8 cellular contexts compared by ENCODE assay signal in genomic region chr21:46322351-46323226, GRCh38. TPM values are rescaled to one million over a fixed set of nuclear protein-coding genes. Genes with fewer than 3 reads are reported as not detected.
A peak's percentile ranks its signal among the peaks of the same experiment; 100 is the strongest.
DNase-seq lines count a peak whose midpoint lies in the region; TF ChIP-seq lines count a peak whose summit lies in the region.

No MANE protein-coding gene starts in this region.

- H3K9me3 ChIP-seq in OCI-LY7 (ENCODE audit: low read length): no peaks in the 10 kb centered on the region
- H3K9me3 ChIP-seq in mucosa of rectum (ENCODE audit: control insufficient read depth in 2 of 2, low read length in 2 of 2): no peaks in the 10 kb centered on the region

- H4K20me1 ChIP-seq in OCI-LY7 (ENCODE audit: insufficient read depth, low read length): peaks cover 29% of the 10 kb centered on the region

- POLR2A ChIA-PET in OCI-LY7 (lab: Charles Lee): interaction anchor here (0.6 to 1.1 kb wide), 4 partner anchors 12 to 1395 kb away, joined by 3 to 5 read pairs (median 4); no protein-coding TSS in a partner anchor

- H3K27ac ChIP-seq in OCI-LY7 (ENCODE audit: low read depth, low read length, poor library complexity, severe bottlenecking): peak overlapping the region; percentile 88
- H3K27ac ChIP-seq in coronary artery: no peak overlapping the region
- peak overlapping the region in 1 of 2 donors; percentile 99 for H3K27ac ChIP-seq in mucosa of rectum (ENCODE audit: low read depth in 2 of 2, low read length in 2 of 2)

- intact Hi-C loops in OCI-LY7 (cut with micrococcal nuclease; ENCODE audit: unreplicated experiment): loop anchor here (2.0 kb wide), 1 partner anchor 94 kb away; the partner anchor contains the start of gene LSS

- no peaks in the 10 kb centered on the region for H3K9me2 ChIP-seq in OCI-LY7 (ENCODE audit: insufficient read depth, low read length)

- DNase-seq in NCI-H146 (lab: John Stamatoyannopoulos, UW) (peak; percentile 26), NCI-H146 treated with DMSO at 0.1 percent for 48 hours (lab: John Stamatoyannopoulos, UW; ENCODE audit: unreplicated experiment) (no peak), OCI-LY7 (ENCODE audit: low spot score) (peak; percentile 46), coronary artery (ENCODE audit: low spot score) (no peak), SIG-M5 treated with dmso at 0.1 percent for 504 hours (lab: John Stamatoyannopoulos, UW; ENCODE audit: unreplicated experiment) (no peak), LoVo (ENCODE audit: low spot score) (no peak), cerebellar nuclear complex (lab: John Stamatoyannopoulos, UW) (no peak)

- peak overlapping the region; percentile 86 for H3K4me3 ChIP-seq in OCI-LY7 (ENCODE audit: low read depth, low read length, poor library complexity, severe bottlenecking)
- H3K4me3 ChIP-seq in coronary artery: peak overlapping the region; percentile 85
- peak overlapping the region; percentile 82 for H3K4me3 ChIP-seq in mucosa of rectum (ENCODE audit: low read length in 2 of 2)

- peaks cover 77% of the 10 kb centered on the region for H3K79me2 ChIP-seq in OCI-LY7 (ENCODE audit: insufficient read depth, low read depth, low read length)

- H3K4me1 ChIP-seq in OCI-LY7 (ENCODE audit: insufficient read depth, low read length, poor library complexity, severe bottlenecking) (peaks cover 30% of the 10 kb centered on the region), mucosa of rectum (ENCODE audit: control insufficient read depth in 2 of 2, insufficient read depth in 2 of 2, low read length in 2 of 2) (peaks cover 30 to 34% of the 10 kb centered on the region in 2 donors)

- BruUV-seq in OCI-LY7 (replicated peaks; lab: Mats Ljungman, UMichigan): no TSS peak

- TF ChIP-seq CTCF in OCI-LY7 (conservative IDR thresholded peaks at IDR 0.05; ENCODE audit: low read length): no peak
- no peak for TF ChIP-seq CTCF in coronary artery (IDR thresholded peaks at IDR 0.05)

- H3K9ac ChIP-seq in mucosa of rectum (ENCODE audit: low read depth in 1 of 2, low read length in 2 of 2): peak overlapping the region; percentile 65 to 72

- H3K36me3 ChIP-seq in OCI-LY7 (ENCODE audit: insufficient read depth, low read length) (peaks cover 63% of the 10 kb centered on the region), mucosa of rectum (ENCODE audit: control insufficient read depth in 2 of 2, insufficient read depth in 2 of 2, low read length in 2 of 2) (no peaks in the 10 kb centered on the region)

- no peaks in the 10 kb centered on the region for H3K27me3 ChIP-seq in mucosa of rectum (ENCODE audit: control insufficient read depth in 2 of 2, insufficient read depth in 2 of 2, low read length in 2 of 2)

- H3K4me2 ChIP-seq in OCI-LY7 (ENCODE audit: low read length): peak overlapping the region; percentile 80

- CTCF ChIA-PET in OCI-LY7 (lab: Charles Lee; ENCODE audit: unreplicated experiment): no interaction called here

- no peak overlapping the region for H2AFZ ChIP-seq in OCI-LY7 (ENCODE audit: low read length)

RNA-seq across cellular contexts. Expression of gene C21orf58, which starts 1.1 kb away (rescaled TPM):
- total RNA-seq in OCI-LY7 (2014; rRNA removed; shearing (Covaris generic)): 102 and 112 TPM in 2 replicates
- total RNA-seq in OCI-LY7 (2022): 141 and 172 TPM in 2 replicates

RNA-seq across cellular contexts. Expression of gene PCNT, which starts 1.4 kb away (rescaled TPM):
- 41.5 and 48.4 TPM in 2 replicates for total RNA-seq in OCI-LY7 (2014; rRNA removed; shearing (Covaris generic))
- 75.8 and 84.1 TPM in 2 replicates for total RNA-seq in OCI-LY7 (2022)

RNA-seq across cellular contexts. Expression of gene YBEY, which starts 36.4 kb away (rescaled TPM):
- total RNA-seq in OCI-LY7 (2014; rRNA removed; shearing (Covaris generic)): 18.3 and 24.5 TPM in 2 replicates
- total RNA-seq in OCI-LY7 (2022): 22.8 and 23.5 TPM in 2 replicates

RNA-seq across cellular contexts. Expression of gene MCM3AP, which starts 37.2 kb away (rescaled TPM):
- total RNA-seq in OCI-LY7 (2014; rRNA removed; shearing (Covaris generic)): 90.1 and 109 TPM in 2 replicates
- 146 and 166 TPM in 2 replicates for total RNA-seq in OCI-LY7 (2022)

Comparison
In these comparisons a context has a peak if more than half of its experiments do, and no peak if none do; other contexts are left out.
1. DNase-seq: peak in NCI-H146 (single experiment) and OCI-LY7 (single experiment); none in NCI-H146 treated with DMSO at 0.1 percent for 48 hours (single experiment), coronary artery (single experiment), SIG-M5 treated with dmso at 0.1 percent for 504 hours (single experiment), LoVo (single experiment) and cerebellar nuclear complex (0 of 2).
2. Peak in every context shown above with its lines, with median percentiles within 50 percentile points of each other: H3K4me3 ChIP-seq.